Comparison of ENCODE assay signal across 24 cellular contexts in the genomic region with DNA sequence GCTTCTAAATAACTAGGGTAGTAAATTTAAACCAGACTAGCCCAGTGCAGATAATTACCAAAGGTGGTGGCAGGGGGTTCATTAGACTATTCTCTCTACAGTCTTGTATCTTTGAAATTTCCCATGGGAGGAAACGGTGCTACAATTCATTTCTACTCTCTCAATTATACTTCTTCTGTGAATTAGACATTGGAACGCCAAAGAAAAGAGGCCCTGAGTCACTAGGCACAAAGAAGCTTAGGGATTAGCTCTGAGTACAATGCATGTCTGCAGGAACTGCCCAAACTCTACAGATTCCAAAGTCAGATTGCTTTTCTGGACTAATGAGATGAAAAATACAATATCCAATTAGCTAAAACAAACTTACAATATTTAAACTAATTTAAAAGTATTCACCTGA.
"Had no signal": no experiment of that assay in that cellular context is flagged by ENCODE, and none has a peak within 500 bp of the region (broad histone marks: within the 10 kb centered on the region; RNA-seq: fewer than 3 reads in every experiment).

No MANE protein-coding gene starts in this region.

- DNase-seq: activated CD4-positive, alpha-beta T cell treated with anti-CD3 and anti-CD28 coated beads for 1 hour; activated CD4-positive, alpha-beta T cell treated with anti-CD3 and anti-CD28 coated beads for 4 hours; activated CD4-positive, alpha-beta T cell treated with anti-CD3 and anti-CD28 coated beads, Interleukin-2, amount 10 ng/mL, durations not matched to agents 7 days and 5 days; activated CD4-positive, alpha-beta T cell treated with anti-CD3 and anti-CD28 coated beads, Interleukin-2, amount 50 U/mL, for 4 hours; activated CD8-positive, alpha-beta memory T cell treated with anti-CD3 and anti-CD28 coated beads for 24 hours; activated CD8-positive, alpha-beta T cell treated with anti-CD3 and anti-CD28 coated beads for 36 hours; activated effector memory CD4-positive, alpha-beta T cell treated with Interleukin-2 at 50 U/mL for 16 hours; activated gamma-delta T cell treated with Interleukin-2 at 50 U/mL for 16 hours; activated naive CD4-positive, alpha-beta T cell treated with anti-CD3 and anti-CD28 coated beads, Interleukin-2, amount 50 U/mL, for 16 hours; activated naive CD4-positive, alpha-beta T cell treated with Interleukin-2 at 50 U/mL for 16 hours; activated T-cell treated with anti-CD3 and anti-CD28 coated beads, Interleukin-2, amount 50 U/mL, for 4 hours; amniotic stem cell; anterior cingulate cortex; body of pancreas; caudate nucleus; cerebellar nuclear complex; colonic mucosa; effector CD8-positive, alpha-beta T cell; foreskin fibroblast; head of caudate nucleus; T-helper 2 cell had no signal

- H3K9me3 ChIP-seq: body of pancreas, colonic mucosa had no signal

- H3K27ac ChIP-seq: body of pancreas, colonic mucosa, epithelial cell of prostate had no signal

- H3K4me3 ChIP-seq: body of pancreas, colonic mucosa had no signal

- H3K4me1 ChIP-seq: body of pancreas had no signal

- ATAC-seq: activated CD8-positive, alpha-beta T cell treated with anti-CD3 and anti-CD28 coated beads for 36 hours; activated T-cell treated with anti-CD3 and anti-CD28 coated beads, Interleukin-2, amount 50 U/mL, for 4 hours; activated T-helper 17 cell treated with anti-CD3 and anti-CD28 coated beads, Interleukin-2, amount 50 U/mL, for 72 hours; body of pancreas; WTC11 had no signal

- H3K27me3 ChIP-seq: body of pancreas, colonic mucosa had no signal
